ENCODE assay signal across 8 cellular contexts in genomic region chr7:56074371-56074791, GRCh38. TPM values are rescaled to one million over a fixed set of nuclear protein-coding genes. Genes with fewer than 3 reads are reported as not detected.
DNase-seq lines count a peak whose midpoint lies in the region; ATAC-seq and TF ChIP-seq lines count a peak whose summit lies in the region.

No MANE protein-coding gene starts in this region.

- H3K9ac ChIP-seq in KMS-11, result no peak overlapping the region

- in situ Hi-C loops in G401 (cut with HindIII; ENCODE audit: low sequenced_read_pairs), result no loop called here

- peaks cover 30% of the 10 kb centered on the region for H3K36me3 Mint-ChIP-seq in activated T-helper 1 cell treated with anti-CD3 and anti-CD28 coated beads, Interleukin-12 subunit alpha, Interleukin-12 subunit beta, Interleukin-2, Interleukin-4 antibody, amounts not matched to agents 30 ng/mL and 10 ng/mL and 1 ng/mL, durations not matched to agents 14 hours and 24 hours and 36 hours (ENCODE audit: low read depth)

- H3K4me3 ChIP-seq in KMS-11 (IDR thresholded peaks at IDR 0.05; ENCODE audit: insufficient read depth, low read depth, low read length) (no peak overlapping the region), thyroid gland (replicated peaks in 1 of 3) (no peak overlapping the region)

- H4K20me1 ChIP-seq in KMS-11 (ENCODE audit: insufficient read depth), result no peaks in the 10 kb centered on the region

- intact Hi-C loops in activated T-helper 1 cell treated with anti-CD3 and anti-CD28 coated beads, Interleukin-12 subunit alpha, Interleukin-12 subunit beta, Interleukin-2, Interleukin-4 antibody, amounts not matched to agents 30 ng/mL and 10 ng/mL and 1 ng/mL, durations not matched to agents 14 hours and 24 hours and 36 hours (cut with micrococcal nuclease), result loop anchor here (1.0 kb wide), 4 partner anchors 10 to 433 kb away; partner anchors contain the start of gene SUMF2
- intact Hi-C loops in thyroid gland (cut with DNase I), result loop anchor here (10.0 kb wide), 1 partner anchor 190 kb away; the partner anchor contains the start of gene ZNF713

- H3K36me3 ChIP-seq in KMS-11 (ENCODE audit: insufficient read depth), result no peaks in the 10 kb centered on the region
- H3K36me3 ChIP-seq in thyroid gland, result peaks cover 0 to 18% of the 10 kb centered on the region in 2 donors

- peak overlapping the region; percentile 24 for H3K27ac Mint-ChIP-seq in activated T-helper 1 cell treated with anti-CD3 and anti-CD28 coated beads, Interleukin-12 subunit alpha, Interleukin-12 subunit beta, Interleukin-2, Interleukin-4 antibody, amounts not matched to agents 30 ng/mL and 10 ng/mL and 1 ng/mL, durations not matched to agents 14 hours and 24 hours and 36 hours

- peaks cover 5% of the 10 kb centered on the region for H3K4me1 Mint-ChIP-seq in activated T-helper 1 cell treated with anti-CD3 and anti-CD28 coated beads, Interleukin-12 subunit alpha, Interleukin-12 subunit beta, Interleukin-2, Interleukin-4 antibody, amounts not matched to agents 30 ng/mL and 10 ng/mL and 1 ng/mL, durations not matched to agents 14 hours and 24 hours and 36 hours (ENCODE audit: low read depth)

- no peaks in the 10 kb centered on the region for H3K27me3 Mint-ChIP-seq in activated T-helper 1 cell treated with anti-CD3 and anti-CD28 coated beads, Interleukin-12 subunit alpha, Interleukin-12 subunit beta, Interleukin-2, Interleukin-4 antibody, amounts not matched to agents 30 ng/mL and 10 ng/mL and 1 ng/mL, durations not matched to agents 14 hours and 24 hours and 36 hours (ENCODE audit: insufficient read depth)

- ATAC-seq in GM21786 (IDR thresholded peaks at IDR 0.05; ENCODE audit: unreplicated experiment), result peak; percentile 91

- H3K4me3 Mint-ChIP-seq in activated T-helper 1 cell treated with anti-CD3 and anti-CD28 coated beads, Interleukin-12 subunit alpha, Interleukin-12 subunit beta, Interleukin-2, Interleukin-4 antibody, amounts not matched to agents 30 ng/mL and 10 ng/mL and 1 ng/mL, durations not matched to agents 14 hours and 24 hours and 36 hours, result no peak overlapping the region

- no peaks in the 10 kb centered on the region for H3K9me3 ChIP-seq in thyroid gland

- TF ChIP-seq CTCF in KMS-11 (conservative IDR thresholded peaks at IDR 0.05; ENCODE audit: low read depth, low read length), result peak; percentile 76
- peak; percentile 65 to 99 (median 94) for TF ChIP-seq CTCF in thyroid gland (IDR thresholded peaks at IDR 0.05)

- no peaks in the 10 kb centered on the region for H3K9me3 Mint-ChIP-seq in activated T-helper 1 cell treated with anti-CD3 and anti-CD28 coated beads, Interleukin-12 subunit alpha, Interleukin-12 subunit beta, Interleukin-2, Interleukin-4 antibody, amounts not matched to agents 30 ng/mL and 10 ng/mL and 1 ng/mL, durations not matched to agents 14 hours and 24 hours and 36 hours

- H2AFZ ChIP-seq in KMS-11 (ENCODE audit: low read depth), result no peak overlapping the region

- H3K79me2 ChIP-seq in KMS-11 (ENCODE audit: insufficient read depth, low read depth), result no peaks in the 10 kb centered on the region

- no peak overlapping the region for H3K4me2 ChIP-seq in KMS-11

- H3K27me3 ChIP-seq in KMS-11 (ENCODE audit: insufficient read depth, low read depth) (no peaks in the 10 kb centered on the region), thyroid gland (no peaks in the 10 kb centered on the region)

- H3K27ac ChIP-seq in KMS-11, result no peak overlapping the region
- peak overlapping the region in 2 of 3 donors; percentile 10 to 40 for H3K27ac ChIP-seq in thyroid gland

- no peak for TF ChIP-seq POLR2A in thyroid gland (IDR thresholded peaks at IDR 0.05)

- H3K4me1 ChIP-seq in KMS-11 (ENCODE audit: low read depth, poor library complexity, severe bottlenecking) (peaks cover 3% of the 10 kb centered on the region), thyroid gland (peaks cover 5 to 8% of the 10 kb centered on the region in 2 donors)

- DNase-seq in G401 (ENCODE audit: low spot score) (peak; percentile 81), RKO (ENCODE audit: low spot score) (peak; percentile 88), fibroblast of the conjunctiva (ENCODE audit: low read depth) (peak; percentile 62), nucleus accumbens (lab: John Stamatoyannopoulos, UW) (peak in 53 of 56 donors; percentile 14 to 85 (median 58)), thyroid gland (peak; percentile 97)
- peak; percentile 59 for DNase-seq in activated T-helper 1 cell treated with anti-CD3 and anti-CD28 coated beads, Interleukin-12 subunit alpha, Interleukin-12 subunit beta, Interleukin-2, Interleukin-4 antibody, amounts not matched to agents 30 ng/mL and 10 ng/mL and 1 ng/mL, durations not matched to agents 14 hours and 24 hours and 36 hours (ENCODE audit: low spot score)

- 15 to 22% methylated on average over 19 of the region's 19 CpGs for WGBS in thyroid gland, 2 donors

RNA-seq across cellular contexts. Expression of gene SUMF2, which starts 10.3 kb away (rescaled TPM):
- 145 and 152 TPM in 2 replicates for total RNA-seq in G401 (2014; rRNA removed; shearing (Covaris generic))
- total RNA-seq in activated T-helper 1 cell treated with anti-CD3 and anti-CD28 coated beads, Interleukin-12 subunit alpha, Interleukin-12 subunit beta, Interleukin-2, Interleukin-4 antibody, amounts not matched to agents 30 ng/mL and 10 ng/mL and 1 ng/mL, durations not matched to agents 14 hours and 24 hours and 36 hours, result 157 and 166 TPM in 2 replicates
- 100 to 1,000 TPM; 119 to 170 (median 164) TPM for total RNA-seq in thyroid gland

RNA-seq across cellular contexts. Expression of gene PHKG1, which starts 18.4 kb away (rescaled TPM):
- not detected in 2 replicates for total RNA-seq in G401 (2014; rRNA removed; shearing (Covaris generic))
- 3.4 and 4.3 TPM in 2 replicates for total RNA-seq in activated T-helper 1 cell treated with anti-CD3 and anti-CD28 coated beads, Interleukin-12 subunit alpha, Interleukin-12 subunit beta, Interleukin-2, Interleukin-4 antibody, amounts not matched to agents 30 ng/mL and 10 ng/mL and 1 ng/mL, durations not matched to agents 14 hours and 24 hours and 36 hours
- 1 to 10 TPM in 3 of 4 donors, under 1 TPM in 1; 0.78 to 3.5 (median 1.8) TPM for total RNA-seq in thyroid gland

RNA-seq across cellular contexts. Expression of gene CCT6A, which starts 22.8 kb away (rescaled TPM):
- total RNA-seq in G401 (2014; rRNA removed; shearing (Covaris generic)), result 412 and 507 TPM in 2 replicates
- total RNA-seq in activated T-helper 1 cell treated with anti-CD3 and anti-CD28 coated beads, Interleukin-12 subunit alpha, Interleukin-12 subunit beta, Interleukin-2, Interleukin-4 antibody, amounts not matched to agents 30 ng/mL and 10 ng/mL and 1 ng/mL, durations not matched to agents 14 hours and 24 hours and 36 hours, result 308 TPM in 2 replicates
- total RNA-seq in thyroid gland, result 100 to 1,000 TPM in 3 of 4 donors, 10 to 100 TPM in 1; 88.7 to 147 (median 118) TPM

RNA-seq across cellular contexts. Expression of gene PSPH, which starts 23.1 kb away (rescaled TPM):
- total RNA-seq in G401 (2014; rRNA removed; shearing (Covaris generic)), result 69.1 and 70.9 TPM in 2 replicates
- total RNA-seq in activated T-helper 1 cell treated with anti-CD3 and anti-CD28 coated beads, Interleukin-12 subunit alpha, Interleukin-12 subunit beta, Interleukin-2, Interleukin-4 antibody, amounts not matched to agents 30 ng/mL and 10 ng/mL and 1 ng/mL, durations not matched to agents 14 hours and 24 hours and 36 hours, result 17.3 and 19.3 TPM in 2 replicates
- 10 to 100 TPM; 19.3 to 26.7 (median 23.3) TPM for total RNA-seq in thyroid gland

RNA-seq across cellular contexts. Expression of gene CHCHD2, which starts 31.9 kb away (rescaled TPM):
- 654 and 762 TPM in 2 replicates for total RNA-seq in G401 (2014; rRNA removed; shearing (Covaris generic))
- total RNA-seq in activated T-helper 1 cell treated with anti-CD3 and anti-CD28 coated beads, Interleukin-12 subunit alpha, Interleukin-12 subunit beta, Interleukin-2, Interleukin-4 antibody, amounts not matched to agents 30 ng/mL and 10 ng/mL and 1 ng/mL, durations not matched to agents 14 hours and 24 hours and 36 hours, result 613 and 617 TPM in 2 replicates
- total RNA-seq in thyroid gland, result 100 to 1,000 TPM; 347 to 507 (median 416) TPM
